Comparison of ENCODE assay signal across 8 cellular contexts in the genomic region with DNA sequence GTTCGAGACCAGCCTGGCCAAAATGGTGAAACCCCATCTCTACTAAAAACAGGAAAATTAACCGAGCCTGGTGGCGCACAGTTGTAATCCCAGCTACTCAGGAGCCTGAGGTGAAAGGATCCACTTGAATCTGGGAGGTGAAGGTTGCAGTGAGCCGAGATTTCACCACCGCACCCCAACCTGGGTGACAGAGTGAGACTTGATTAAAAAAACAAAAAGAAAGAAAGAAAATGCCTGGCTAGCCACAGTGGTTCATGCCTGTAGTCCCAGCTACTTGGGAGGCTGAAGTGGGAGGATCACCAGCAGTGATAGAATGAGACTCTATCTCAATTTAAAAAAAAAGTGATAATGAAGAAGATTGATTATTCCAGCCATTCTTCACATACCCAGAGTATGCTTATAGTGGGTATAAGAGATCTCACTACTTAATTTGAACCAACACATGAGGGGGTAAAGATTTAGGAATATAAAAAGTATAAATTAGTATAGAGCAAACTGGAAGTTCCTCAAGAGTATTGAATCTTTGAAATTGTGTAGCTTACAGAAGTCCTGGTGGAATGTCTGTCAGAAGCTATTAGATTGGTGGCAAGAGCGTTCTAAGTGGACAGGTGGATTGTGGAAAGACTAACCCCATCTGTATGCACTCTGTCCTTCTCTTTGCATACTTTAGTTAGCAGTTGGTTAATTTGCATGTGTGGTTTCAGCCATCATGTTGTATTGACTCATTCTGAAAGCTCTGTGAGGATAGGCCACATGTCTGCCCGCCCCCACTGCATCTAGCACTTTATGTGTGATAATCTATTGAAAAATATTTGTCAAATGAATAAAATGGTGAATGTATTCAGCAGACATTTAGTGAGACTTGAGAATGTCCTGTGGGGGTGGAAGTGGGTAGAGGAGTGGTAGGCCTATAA. TPM values are rescaled to one million over a fixed set of nuclear protein-coding genes. Genes with fewer than 3 reads are reported as not detected.
DNase-seq lines count a peak whose midpoint lies in the region; ATAC-seq lines count a peak whose summit lies in the region.

No MANE protein-coding gene starts in this region.

- peak; percentile 52 for DNase-seq in GM03348 (ENCODE audit: low spot score)
- peak; percentile 51 for DNase-seq in activated T-helper 2 cell treated with anti-CD3 and anti-CD28 coated beads, Interferon-gamma antibody, Interleukin-2, Interleukin-4, amounts not matched to agents 10 μg/mL and 5 μg/mL and 100 μg/mL, durations not matched to agents 14 hours and 24 hours and 36 hours (ENCODE audit: low spot score)
- DNase-seq in putamen (ENCODE audit: low spot score) = peak; percentile 33
- no peak for DNase-seq in NCI-H2107 treated with DMSO at 0.1 percent for 48 hours (lab: John Stamatoyannopoulos, UW; ENCODE audit: unreplicated experiment)
- DNase-seq in UCSD-AML1 (lab: John Stamatoyannopoulos, UW; ENCODE audit: unreplicated experiment) = no peak
- no peak for DNase-seq in iPS-NIHi11 (ENCODE audit: low spot score)

- H3K27me3 Mint-ChIP-seq in IgD-negative memory B cell = peaks cover 2% of the 10 kb centered on the region
- no peaks in the 10 kb centered on the region for H3K27me3 Mint-ChIP-seq in activated T-helper 2 cell treated with anti-CD3 and anti-CD28 coated beads, Interferon-gamma antibody, Interleukin-2, Interleukin-4, amounts not matched to agents 10 μg/mL and 5 μg/mL and 100 μg/mL, durations not matched to agents 14 hours and 24 hours and 36 hours (ENCODE audit: low read depth)

- H3K4me3 Mint-ChIP-seq in IgD-negative memory B cell = peak overlapping the region in 2 of 4 donors; percentile 66 to 87
- H3K4me3 Mint-ChIP-seq in activated T-helper 2 cell treated with anti-CD3 and anti-CD28 coated beads, Interferon-gamma antibody, Interleukin-2, Interleukin-4, amounts not matched to agents 10 μg/mL and 5 μg/mL and 100 μg/mL, durations not matched to agents 14 hours and 24 hours and 36 hours (ENCODE audit: low read depth) = peak overlapping the region; percentile 9

- intact Hi-C loops in activated T-helper 2 cell treated with anti-CD3 and anti-CD28 coated beads, Interferon-gamma antibody, Interleukin-2, Interleukin-4, amounts not matched to agents 10 μg/mL and 5 μg/mL and 100 μg/mL, durations not matched to agents 14 hours and 24 hours and 36 hours (cut with micrococcal nuclease) = loop anchor here (1.0 to 5.0 kb wide), 3 partner anchors 24 to 76 kb away; no protein-coding TSS in a partner anchor

- peaks cover 32 to 49% (median 38%) of the 10 kb centered on the region in 3 donors for H3K4me1 Mint-ChIP-seq in IgD-negative memory B cell
- peaks cover 63% of the 10 kb centered on the region for H3K4me1 Mint-ChIP-seq in activated T-helper 2 cell treated with anti-CD3 and anti-CD28 coated beads, Interferon-gamma antibody, Interleukin-2, Interleukin-4, amounts not matched to agents 10 μg/mL and 5 μg/mL and 100 μg/mL, durations not matched to agents 14 hours and 24 hours and 36 hours (ENCODE audit: low read depth)

- H3K36me3 Mint-ChIP-seq in IgD-negative memory B cell = no peaks in the 10 kb centered on the region
- H3K36me3 Mint-ChIP-seq in activated T-helper 2 cell treated with anti-CD3 and anti-CD28 coated beads, Interferon-gamma antibody, Interleukin-2, Interleukin-4, amounts not matched to agents 10 μg/mL and 5 μg/mL and 100 μg/mL, durations not matched to agents 14 hours and 24 hours and 36 hours (ENCODE audit: low read depth) = peaks cover 38% of the 10 kb centered on the region

- peak; percentile 90 for ATAC-seq in GM21529 (IDR thresholded peaks at IDR 0.05; ENCODE audit: unreplicated experiment)

- no peaks in the 10 kb centered on the region for H3K9me3 Mint-ChIP-seq in IgD-negative memory B cell
- H3K9me3 Mint-ChIP-seq in activated T-helper 2 cell treated with anti-CD3 and anti-CD28 coated beads, Interferon-gamma antibody, Interleukin-2, Interleukin-4, amounts not matched to agents 10 μg/mL and 5 μg/mL and 100 μg/mL, durations not matched to agents 14 hours and 24 hours and 36 hours = no peaks in the 10 kb centered on the region

- H3K27ac Mint-ChIP-seq in IgD-negative memory B cell = peak overlapping the region in 2 of 3 donors; percentile 2 to 67
- H3K27ac Mint-ChIP-seq in activated T-helper 2 cell treated with anti-CD3 and anti-CD28 coated beads, Interferon-gamma antibody, Interleukin-2, Interleukin-4, amounts not matched to agents 10 μg/mL and 5 μg/mL and 100 μg/mL, durations not matched to agents 14 hours and 24 hours and 36 hours = peak overlapping the region; percentile 75

RNA-seq across cellular contexts. Expression of gene RLF, which starts 25.0 kb away (rescaled TPM):
- 8.0 TPM for polyA plus RNA-seq in IgD-negative memory B cell
- 22.3 and 22.6 TPM in 2 replicates for total RNA-seq in activated T-helper 2 cell treated with anti-CD3 and anti-CD28 coated beads, Interferon-gamma antibody, Interleukin-2, Interleukin-4, amounts not matched to agents 10 μg/mL and 5 μg/mL and 100 μg/mL, durations not matched to agents 14 hours and 24 hours and 36 hours

Comparison
In these comparisons a context has a peak if more than half of its experiments do, and no peak if none do; other contexts are left out.
1. DNase-seq: peak in GM03348 (single experiment), activated T-helper 2 cell treated with anti-CD3 and anti-CD28 coated beads, Interferon-gamma antibody, Interleukin-2, Interleukin-4, amounts not matched to agents 10 μg/mL and 5 μg/mL and 100 μg/mL, durations not matched to agents 14 hours and 24 hours and 36 hours (single experiment) and putamen (single experiment); none in NCI-H2107 treated with DMSO at 0.1 percent for 48 hours (single experiment), UCSD-AML1 (single experiment) and iPS-NIHi11 (single experiment).